ENCODE assay signal across 16 cellular contexts in genomic region chr20:43682446-43682845, GRCh38. TPM values are rescaled to one million over a fixed set of nuclear protein-coding genes. Genes with fewer than 3 reads are reported as not detected.
A peak's percentile ranks its signal among the peaks of the same experiment; 100 is the strongest.
DNase-seq lines count a peak whose midpoint lies in the region; ATAC-seq, FAIRE-seq and TF ChIP-seq lines count a peak whose summit lies in the region.
"Had no signal": no experiment of that assay in that cellular context is flagged by ENCODE, and none has a peak within 500 bp of the region (broad histone marks: within the 10 kb centered on the region; RNA-seq: fewer than 3 reads in every experiment).

No MANE protein-coding gene starts in this region.

- peak; percentile 80 for FAIRE-seq in GM12891 (lab: Jason Lieb, UNC)

- no peaks in the 10 kb centered on the region for H3K9me3 ChIP-seq in RWPE2 (ENCODE audit: severe bottlenecking)
- no peaks in the 10 kb centered on the region for H3K9me3 ChIP-seq in BE2C
- H3K9me3 ChIP-seq: heart right ventricle, psoas muscle, thyroid gland had no signal

- no peak overlapping the region for H3K27ac Mint-ChIP-seq in activated naive CD4-positive, alpha-beta T cell treated with anti-CD3 and anti-CD28 coated beads for 36 hours

- H3K36me3 ChIP-seq in RWPE2 (ENCODE audit: low read depth) (peaks cover 88% of the 10 kb centered on the region), BE2C (peaks cover 19% of the 10 kb centered on the region)
- H3K36me3 ChIP-seq: heart right ventricle, thyroid gland had no signal

- H3K27me3 Mint-ChIP-seq in activated naive CD4-positive, alpha-beta T cell treated with anti-CD3 and anti-CD28 coated beads for 36 hours (ENCODE audit: low read depth): no peaks in the 10 kb centered on the region
- H3K27me3 Mint-ChIP-seq: activated CD4-positive, alpha-beta T cell treated with anti-CD3 and anti-CD28 coated beads, Interleukin-2, amount 10 ng/mL, durations not matched to agents 7 days and 5 days had no signal

- H3K27ac ChIP-seq in RWPE2 (ENCODE audit: poor library complexity, severe bottlenecking): no peak overlapping the region
- H3K27ac ChIP-seq: heart right ventricle, psoas muscle, thyroid gland had no signal

- H3K27me3 ChIP-seq in RWPE2 (ENCODE audit: insufficient read depth, poor library complexity, severe bottlenecking) (no peaks in the 10 kb centered on the region), BE2C (no peaks in the 10 kb centered on the region)
- H3K27me3 ChIP-seq: heart right ventricle, thyroid gland had no signal

- CTCF ChIA-PET in activated naive CD4-positive, alpha-beta T cell treated with anti-CD3 and anti-CD28 coated beads for 36 hours (lab: Charles Lee): no interaction called here

- intact Hi-C loops in activated naive CD4-positive, alpha-beta T cell treated with anti-CD3 and anti-CD28 coated beads for 36 hours (cut with micrococcal nuclease): no loop called here

- H3K4me3 ChIP-seq in RWPE2 (ENCODE audit: severe bottlenecking) (no peak overlapping the region), BE2C (ENCODE audit: low read depth, low read length) (no peak overlapping the region)
- H3K4me3 ChIP-seq: heart right ventricle, psoas muscle, thyroid gland had no signal

- peaks cover 15% of the 10 kb centered on the region for H3K4me1 Mint-ChIP-seq in activated naive CD4-positive, alpha-beta T cell treated with anti-CD3 and anti-CD28 coated beads for 36 hours (ENCODE audit: low read depth)

- H3K36me3 Mint-ChIP-seq in activated naive CD4-positive, alpha-beta T cell treated with anti-CD3 and anti-CD28 coated beads for 36 hours (ENCODE audit: low read depth): peaks cover 49% of the 10 kb centered on the region

- H3K4me3 Mint-ChIP-seq in activated naive CD4-positive, alpha-beta T cell treated with anti-CD3 and anti-CD28 coated beads for 36 hours: no peak overlapping the region
- H3K4me3 Mint-ChIP-seq: activated CD4-positive, alpha-beta T cell treated with anti-CD3 and anti-CD28 coated beads, Interleukin-2, amount 10 ng/mL, durations not matched to agents 7 days and 5 days had no signal

- TF ChIP-seq POLR2A in GM12891 (IDR thresholded peaks at IDR 0.05; ENCODE audit: low read depth, low read length): no peak

- no peaks in the 10 kb centered on the region for H3K9me3 Mint-ChIP-seq in activated naive CD4-positive, alpha-beta T cell treated with anti-CD3 and anti-CD28 coated beads for 36 hours
- H3K9me3 Mint-ChIP-seq: activated CD4-positive, alpha-beta T cell treated with anti-CD3 and anti-CD28 coated beads, Interleukin-2, amount 10 ng/mL, durations not matched to agents 7 days and 5 days had no signal

- ATAC-seq in GM21526 (IDR thresholded peaks at IDR 0.05; ENCODE audit: low FRiP score, unreplicated experiment): peak; percentile 35
- ATAC-seq in HG03095 (IDR thresholded peaks at IDR 0.05; ENCODE audit: unreplicated experiment): peak; percentile 27
- ATAC-seq in RWPE2 (ENCODE audit: low read depth): no peak
- ATAC-seq: HCT116, psoas muscle had no signal

- DNase-seq in GM12891 (ENCODE audit: insufficient read length, low spot score): peak; percentile 21
- DNase-seq in RWPE2 (ENCODE audit: low spot score): peak; percentile 77
- DNase-seq in BE2C: no peak
- DNase-seq in NCI-H2081 (lab: John Stamatoyannopoulos, UW): no peak
- no peak for DNase-seq in OCI-M2 (lab: John Stamatoyannopoulos, UW; ENCODE audit: unreplicated experiment)
- DNase-seq in activated naive CD4-positive, alpha-beta T cell treated with anti-CD3 and anti-CD28 coated beads for 36 hours: no peak
- DNase-seq: activated CD4-positive, alpha-beta T cell treated with anti-CD3 and anti-CD28 coated beads, Interleukin-2, amount 10 ng/mL, durations not matched to agents 7 days and 5 days; heart right ventricle; mammary epithelial cell; psoas muscle; SW 1271; thyroid gland had no signal

- no peaks in the 10 kb centered on the region for H3K4me1 ChIP-seq in RWPE2 (ENCODE audit: insufficient read depth, poor library complexity, severe bottlenecking)
- no peaks in the 10 kb centered on the region for H3K4me1 ChIP-seq in BE2C
- H3K4me1 ChIP-seq: psoas muscle, thyroid gland had no signal

- TF ChIP-seq CTCF in RWPE2 (IDR thresholded peaks at IDR 0.05; ENCODE audit: poor library complexity, severe bottlenecking) (no peak), BE2C (IDR thresholded peaks at IDR 0.05; ENCODE audit: low read depth, low read length) (no peak)

TF ChIP-seq in GM12891, 5 proteins besides CTCF, POLR2A, EP300 and RAD21:
- no peak for TF ChIP-seq POLR2AphosphoS5 (IDR thresholded peaks at IDR 0.05; ENCODE audit: low read depth, low read length)
- TF ChIP-seq TAF1 (IDR thresholded peaks at IDR 0.05; ENCODE audit: low read depth, low read length): no peak
- no peak for TF ChIP-seq POU2F2 (IDR thresholded peaks at IDR 0.05; ENCODE audit: low read depth, low read length)
- TF ChIP-seq PAX5 (IDR thresholded peaks at IDR 0.05; ENCODE audit: insufficient read depth, low read length, severe bottlenecking): no peak
- TF ChIP-seq SPI1 (IDR thresholded peaks at IDR 0.05; ENCODE audit: low read depth, low read length): no peak

RNA-seq across cellular contexts. Expression of gene MYBL2, which starts 15.5 kb away (rescaled TPM):
- polyA plus RNA-seq in GM12891 (2012; ENCODE audit: low read depth, missing spikeins): 57.3 TPM
- polyA plus RNA-seq in BE2C (2012; ENCODE audit: insufficient read depth, insufficient read length, low read depth): 21.0 TPM
- 100 to 1,000 TPM; 102 to 106 TPM for total RNA-seq in activated naive CD4-positive, alpha-beta T cell treated with anti-CD3 and anti-CD28 coated beads for 36 hours

RNA-seq across cellular contexts. Expression of gene GTSF1L, which starts 44.4 kb away (rescaled TPM):
- polyA plus RNA-seq in GM12891 (2012; ENCODE audit: low read depth, missing spikeins): 0.12 TPM
- polyA plus RNA-seq in BE2C (2012; ENCODE audit: insufficient read depth, insufficient read length, low read depth): not detected
- not detected for total RNA-seq in activated naive CD4-positive, alpha-beta T cell treated with anti-CD3 and anti-CD28 coated beads for 36 hours
- total RNA-seq: activated CD4-positive, alpha-beta T cell treated with anti-CD3 and anti-CD28 coated beads, Interleukin-2, amount 10 ng/mL, durations not matched to agents 7 days and 5 days; heart right ventricle; mammary epithelial cell; MCF 10A; psoas muscle; thyroid gland had no signal
- polyA plus RNA-seq: heart right ventricle, mammary epithelial cell, psoas muscle had no signal

Comparison
In these comparisons a context has a peak if more than half of its experiments do, and no peak if none do; other contexts are left out.
1. DNase-seq: peak in GM12891 (single experiment) and RWPE2 (single experiment); none in BE2C (single experiment), NCI-H2081 (0 of 2), OCI-M2 (single experiment) and activated naive CD4-positive, alpha-beta T cell treated with anti-CD3 and anti-CD28 coated beads for 36 hours (single experiment).